Comparison of ENCODE assay signal across 12 cellular contexts in the genomic region with DNA sequence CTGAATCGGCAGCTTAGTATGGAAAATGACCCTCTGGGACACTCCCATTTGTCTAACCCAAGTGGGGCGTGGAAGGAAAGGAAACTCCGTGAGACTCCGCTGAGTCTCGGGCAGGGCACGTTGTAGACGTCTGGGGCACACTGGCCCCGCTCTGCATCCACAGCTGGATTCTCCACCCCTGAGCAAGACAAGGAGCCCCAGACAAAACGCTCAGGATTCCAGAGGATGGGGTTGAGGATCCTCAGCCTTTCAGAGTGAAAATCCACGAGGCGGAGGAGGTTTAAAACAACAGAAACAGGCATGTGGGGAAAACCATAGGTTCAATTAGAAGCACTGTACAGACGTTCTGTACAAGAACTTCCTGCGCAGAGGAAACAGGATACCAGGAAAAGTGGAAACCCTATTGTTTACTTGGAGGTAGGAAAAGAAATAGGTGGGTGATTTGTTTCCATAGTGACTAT.
DNase-seq lines count a peak whose midpoint lies in the region; ATAC-seq, FAIRE-seq and TF ChIP-seq lines count a peak whose summit lies in the region.
"Had no signal": no experiment of that assay in that cellular context is flagged by ENCODE, and none has a peak within 500 bp of the region (broad histone marks: within the 10 kb centered on the region; RNA-seq: fewer than 3 reads in every experiment).

No MANE protein-coding gene starts in this region.

- no peak for FAIRE-seq in H54 (lab: Jason Lieb, UNC)

- H3K27ac Mint-ChIP-seq in nephron: peak overlapping the region; percentile 93 to 96 (median 94)

- no peaks in the 10 kb centered on the region for H3K36me3 Mint-ChIP-seq in nephron (ENCODE audit: low read depth)
- H3K36me3 Mint-ChIP-seq: brain had no signal

- TF ChIP-seq CTCF in fibroblast of pulmonary artery (IDR thresholded peaks at IDR 0.05; ENCODE audit: low read length, missing control alignments): no peak
- no peak for TF ChIP-seq CTCF in nephron (IDR thresholded peaks at IDR 0.05; ENCODE audit: unreplicated experiment in 3 of 3)

- TF ChIP-seq POLR2A in H54 (IDR thresholded peaks at IDR 0.05; ENCODE audit: low read depth, low read length): no peak

- peaks cover 4% of the 10 kb centered on the region for H3K27me3 Mint-ChIP-seq in nephron (ENCODE audit: low read depth)

- H3K4me1 Mint-ChIP-seq in nephron: peaks cover 21% of the 10 kb centered on the region

- DNase-seq in AG08395 (ENCODE audit: low spot score): peak; percentile 60
- peak; percentile 36 for DNase-seq in NCI-H2227 treated with DMSO at 0.1 percent for 48 hours (lab: John Stamatoyannopoulos, UW)
- peak; percentile 29 for DNase-seq in fibroblast of pulmonary artery (ENCODE audit: low read depth)
- DNase-seq in H54 (ENCODE audit: insufficient read length, low spot score): no peak
- no peak for DNase-seq in epidermal melanocyte (ENCODE audit: insufficient read length, low spot score)
- DNase-seq: BE2C, NCI-H510A, sigmoid colon had no signal

- H3K4me3 ChIP-seq in fibroblast of pulmonary artery (replicated peaks; ENCODE audit: low read depth, low read length): peak overlapping the region; percentile 17

- no peak for ATAC-seq in HG03135 (IDR thresholded peaks at IDR 0.05; ENCODE audit: unreplicated experiment)
- no peak for ATAC-seq in GM21619 (IDR thresholded peaks at IDR 0.05; ENCODE audit: unreplicated experiment)

- peak overlapping the region; percentile 77 to 84 (median 80) for H3K4me3 Mint-ChIP-seq in nephron

- no peaks in the 10 kb centered on the region for H3K9me3 Mint-ChIP-seq in nephron

Comparison
In these comparisons a context has a peak if more than half of its experiments do, and no peak if none do; other contexts are left out.
1. DNase-seq: peak in AG08395 (single experiment), NCI-H2227 treated with DMSO at 0.1 percent for 48 hours (single experiment) and fibroblast of pulmonary artery (single experiment); none in H54 (single experiment) and epidermal melanocyte (single experiment).